Comparison of ENCODE assay signal across 10 cellular contexts in the genomic region with DNA sequence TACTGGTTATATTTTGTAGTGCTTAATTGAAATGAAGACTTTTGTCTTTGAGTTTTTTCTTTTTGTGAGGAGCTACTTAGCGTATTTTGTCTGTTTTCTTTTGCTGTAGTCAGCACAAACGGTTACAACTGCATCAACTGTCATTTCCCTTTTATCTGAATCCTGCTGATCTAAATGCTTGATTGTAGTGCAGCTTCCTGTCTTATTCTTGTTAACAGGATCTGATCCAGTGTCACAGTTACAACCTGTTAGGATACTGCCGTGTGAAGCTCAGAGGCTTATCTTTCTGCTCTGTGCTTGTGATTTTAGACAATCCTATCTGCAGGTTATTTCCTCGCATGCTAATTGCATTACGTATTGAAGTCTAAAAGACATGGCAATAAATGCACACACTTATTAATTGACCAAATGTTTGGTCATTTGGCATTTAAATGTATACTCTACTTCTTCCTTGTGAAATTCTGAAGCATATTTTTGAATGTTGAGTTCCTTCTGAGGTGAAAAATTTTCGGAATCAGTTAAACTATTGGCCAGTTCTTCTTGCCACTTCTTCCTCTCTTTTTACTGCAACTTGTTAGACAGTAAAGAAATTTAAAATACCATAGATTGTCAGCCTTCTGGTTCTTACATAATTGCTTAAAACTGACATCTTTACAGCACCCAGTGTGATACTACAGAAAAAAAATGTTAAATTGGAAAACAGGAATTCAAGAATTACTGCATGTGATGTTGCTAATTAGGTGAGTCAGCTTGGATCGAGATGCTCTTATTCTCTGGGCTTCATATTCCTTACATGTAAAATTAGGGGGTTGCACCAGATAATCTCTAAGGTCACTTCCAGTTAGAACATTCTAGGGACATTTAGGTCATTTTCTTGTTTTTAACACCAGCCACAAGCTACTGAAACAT.
DNase-seq lines count a peak whose midpoint lies in the region; ATAC-seq, FAIRE-seq and TF ChIP-seq lines count a peak whose summit lies in the region.
"Had no signal": no experiment of that assay in that cellular context is flagged by ENCODE, and none has a peak within 500 bp of the region (broad histone marks: within the 10 kb centered on the region; RNA-seq: fewer than 3 reads in every experiment).

No MANE protein-coding gene starts in this region.

- no peaks in the 10 kb centered on the region for H3K27me3 Mint-ChIP-seq in T-cell

- peak overlapping the region; percentile 6 to 48 (median 26) for H3K4me3 Mint-ChIP-seq in T-cell

- H3K27me3 ChIP-seq in left ventricle myocardium inferior (ENCODE audit: low read depth) (no peaks in the 10 kb centered on the region), spleen (replicated peaks in 1 of 7) (no peaks in the 10 kb centered on the region)

- intact Hi-C loops in left ventricle myocardium inferior (cut with micrococcal nuclease) (loop anchor here (10.0 kb wide), 1 partner anchor 162 kb away; no protein-coding TSS in a partner anchor), spleen (cut with DNase I; ENCODE audit: low total_unique reads) (no loop called here)

- 42 to 55% (median 47%) methylated on average over 7 of the region's 7 CpGs for WGBS in spleen, 5 donors

- POLR2A ChIA-PET in T-cell (lab: Charles Lee): interaction anchor here (0.6 to 1.1 kb wide), 4 partner anchors 11 to 70 kb away, joined by 3 to 4 read pairs (median 3); no protein-coding TSS in a partner anchor

- peak; percentile 27 for FAIRE-seq in GM12892 (lab: Jason Lieb, UNC)

- H3K36me3 ChIP-seq in left ventricle myocardium inferior (peaks cover 24% of the 10 kb centered on the region), spleen (peaks cover 0 to 65% (median 26%) of the 10 kb centered on the region in 6 donors)

- peak overlapping the region; percentile 71 to 83 for H3K27ac Mint-ChIP-seq in T-cell

- H3K9me3 Mint-ChIP-seq in T-cell: peaks cover 0 to 12% (median 0%) of the 10 kb centered on the region in 3 donors

- H3K9me3 ChIP-seq in left ventricle myocardium inferior (replicated peaks): peaks cover 19% of the 10 kb centered on the region
- peaks cover 0 to 30% (median 21%) of the 10 kb centered on the region in 8 donors for H3K9me3 ChIP-seq in spleen

- DNase-seq in GM12892 (ENCODE audit: insufficient read length) (no peak), T-cell (no peak), left ventricle myocardium inferior (no peak), spleen (no peak), NCI-H187 treated with DMSO at 0.1 percent for 48 hours (lab: John Stamatoyannopoulos, UW) (no peak)
- DNase-seq in stimulated activated CD8-positive, alpha-beta memory T cell treated with anti-CD3 and anti-CD28 coated beads, Interleukin-4, amount 100 ng/mL, for 48 hours: no peak
- DNase-seq: NCI-H1694, SHP77 treated with DMSO at 0.1 percent for 48 hours had no signal

- H3K27ac ChIP-seq in left ventricle myocardium inferior (replicated peaks) (peak overlapping the region; percentile 49), spleen (peak overlapping the region in 6 of 8 donors; percentile 5 to 47 (median 18))

- no peak overlapping the region for H3K4me3 ChIP-seq in left ventricle myocardium inferior
- H3K4me3 ChIP-seq in spleen: no peak overlapping the region

- TF ChIP-seq POLR2A in GM12892 (IDR thresholded peaks at IDR 0.05; ENCODE audit: low read depth, low read length) (no peak), spleen (IDR thresholded peaks at IDR 0.05) (no peak)

- H3K4me1 ChIP-seq in left ventricle myocardium inferior (peaks cover 62% of the 10 kb centered on the region), spleen (peaks cover 22 to 82% (median 44%) of the 10 kb centered on the region in 6 donors)

- CTCF ChIA-PET in T-cell (lab: Charles Lee): interaction anchor here (0.6 to 0.9 kb wide), 4 partner anchors 10 to 457 kb away, joined by 3 to 6 read pairs (median 3); no protein-coding TSS in a partner anchor

- TF ChIP-seq CTCF in left ventricle myocardium inferior (IDR thresholded peaks at IDR 0.05; ENCODE audit: borderline replicate concordance) (no peak), spleen (IDR thresholded peaks at IDR 0.05 in 8 of 11, conservative IDR thresholded peaks at IDR 0.05 in 3 of 11) (no peak)

- peaks cover 62% of the 10 kb centered on the region for H3K36me3 Mint-ChIP-seq in T-cell

- ATAC-seq in T-cell (replicated peaks in 1 of 4) (peak in 2 of 4 experiments; percentile 29 to 38), GM21423 (IDR thresholded peaks at IDR 0.05; ENCODE audit: unreplicated experiment) (no peak), HG02759 (IDR thresholded peaks at IDR 0.05; ENCODE audit: unreplicated experiment) (no peak)

- peaks cover 65 to 75% (median 72%) of the 10 kb centered on the region in 3 donors for H3K4me1 Mint-ChIP-seq in T-cell
